10 cellular contexts compared by ENCODE assay signal in genomic region chr7:110534241-110534931, GRCh38.
A peak's percentile ranks its signal among the peaks of the same experiment; 100 is the strongest.
DNase-seq lines count a peak whose midpoint lies in the region; ATAC-seq and TF ChIP-seq lines count a peak whose summit lies in the region.
"Had no signal": no experiment of that assay in that cellular context is flagged by ENCODE, and none has a peak within 500 bp of the region (broad histone marks: within the 10 kb centered on the region; RNA-seq: fewer than 3 reads in every experiment).

No MANE protein-coding gene starts in this region.

- TF ChIP-seq CTCF in AG10803 (conservative IDR thresholded peaks at IDR 0.05; ENCODE audit: low read length) (no peak), fibroblast of the aortic adventitia (IDR thresholded peaks at IDR 0.05; ENCODE audit: insufficient read depth, low read length) (no peak)

- peak; percentile 28 for DNase-seq in AG10803 (ENCODE audit: low read depth)
- peak; percentile 77 for DNase-seq in SHP77 treated with DMSO at 0.1 percent for 48 hours (lab: John Stamatoyannopoulos, UW)
- DNase-seq in fibroblast of the aortic adventitia (ENCODE audit: low read depth) = peak; percentile 1
- no peak for DNase-seq in middle frontal gyrus (ENCODE audit: extremely low spot score, low spot score)
- DNase-seq in retina = no peak
- DNase-seq in stimulated activated CD4-positive, alpha-beta T cell treated with anti-CD3 and anti-CD28 coated beads, Interleukin-1b, Interleukin-23, amount 100 ng/mL, for 48 hours = no peak
- DNase-seq: activated CD8-positive, alpha-beta memory T cell treated with anti-CD3 and anti-CD28 coated beads for 24 hours; NCI-H1436 treated with DMSO at 0.1 percent for 48 hours had no signal

- no peak overlapping the region for H3K4me3 ChIP-seq in AG10803 (ENCODE audit: low read length)
- no peak overlapping the region for H3K4me3 ChIP-seq in fibroblast of the aortic adventitia (ENCODE audit: low read depth, low read length)

- ATAC-seq in HG03432 (IDR thresholded peaks at IDR 0.05; ENCODE audit: unreplicated experiment) (peak; percentile 57), HG03469 (IDR thresholded peaks at IDR 0.05; ENCODE audit: unreplicated experiment) (no peak)

Comparison
In these comparisons a context has a peak if more than half of its experiments do, and no peak if none do; other contexts are left out.
1. DNase-seq: peak in AG10803 (single experiment), SHP77 treated with DMSO at 0.1 percent for 48 hours (single experiment) and fibroblast of the aortic adventitia (single experiment); none in middle frontal gyrus (single experiment), retina (single experiment) and stimulated activated CD4-positive, alpha-beta T cell treated with anti-CD3 and anti-CD28 coated beads, Interleukin-1b, Interleukin-23, amount 100 ng/mL, for 48 hours (single experiment).